In the genomic region with DNA sequence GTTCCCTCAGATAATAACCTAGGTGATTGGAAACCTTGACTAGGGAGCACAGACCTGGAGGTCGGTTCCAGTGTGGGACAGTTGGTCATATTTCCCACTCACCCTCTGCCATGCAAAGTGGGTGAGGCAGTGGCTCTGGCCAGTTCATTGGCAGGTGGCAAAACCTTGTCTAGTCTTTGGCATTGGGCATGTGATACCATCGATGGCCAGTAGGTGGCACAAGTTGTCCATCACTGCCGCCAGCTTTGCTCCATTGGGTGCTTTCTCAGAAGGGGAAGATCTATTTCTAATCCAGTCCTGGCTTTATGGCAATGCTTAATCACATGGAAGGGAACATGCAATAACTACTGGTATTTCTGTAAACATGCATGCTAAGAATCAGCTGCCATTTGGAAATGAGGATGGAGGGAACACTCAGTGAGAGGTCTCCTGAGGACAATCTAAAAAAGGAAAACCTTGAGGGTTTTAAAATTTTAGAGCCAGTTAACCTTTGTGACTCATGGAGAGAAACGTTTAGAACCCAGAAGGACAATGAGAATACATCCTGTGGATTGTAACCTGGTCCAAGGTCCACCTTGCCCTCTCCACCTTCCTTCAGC, we compare ENCODE assay signal across 8 cellular contexts.
A peak's percentile ranks its signal among the peaks of the same experiment; 100 is the strongest.
DNase-seq lines count a peak whose midpoint lies in the region; ATAC-seq, FAIRE-seq and TF ChIP-seq lines count a peak whose summit lies in the region.
"Not testable (repeated sequence)": the region's sequence is repeated elsewhere in the genome, so short reads cannot be mapped to it uniquely, and the experiment has no call there.

No MANE protein-coding gene starts in this region.

- H3K4me3 ChIP-seq in BE2C (ENCODE audit: low read depth, low read length); HepG2 (replicated peaks in 1 of 3; ENCODE audit: insufficient read depth in 1 of 3, low read depth in 2 of 3, low read length in 3 of 3); gastrocnemius medialis: not testable (repeated sequence)

- not testable (repeated sequence) for H3K4me2 ChIP-seq in HepG2 (ENCODE audit: low read depth, low read length)

- TF ChIP-seq RAD21 in HepG2 (CRISPR knock-in tag; IDR thresholded peaks at IDR 0.05), result not testable (repeated sequence)

- H4K20me1 ChIP-seq in HepG2 (ENCODE audit: insufficient read depth, low read length), result not testable (repeated sequence)

- WGBS in HepG2 (ENCODE audit: low lambda C conversion rate), result 0% methylated on average over 1 of the region's 4 CpGs

- in situ Hi-C loops in HepG2 (cut with HindIII; ENCODE audit: extremely low pct_ligation_motif_present, low pct_unique_long_range_greater_than_20kb); gastrocnemius medialis (cut with MboI; ENCODE audit: low sequenced_read_pairs in 4 of 4): not testable (repeated sequence)

- H3K9ac ChIP-seq in HepG2 (ENCODE audit: insufficient read depth, low read depth, low read length), result not testable (repeated sequence)

- not testable (repeated sequence) for DNase-seq in BE2C; RCC 7860 (ENCODE audit: low spot score); HepG2 (ENCODE audit: low spot score); gastrocnemius medialis
- DNase-seq in amniotic epithelial cell (ENCODE audit: low read depth) (peak; percentile 39), fibroblast of peridontal ligament (ENCODE audit: extremely low read depth) (peak; percentile 72)

- H3K4me1 ChIP-seq in BE2C; HepG2 (ENCODE audit: insufficient read depth, low read length); gastrocnemius medialis: not testable (repeated sequence)

- H3K27me3 ChIP-seq in BE2C; HepG2 (ENCODE audit: control insufficient read depth in 1 of 2, insufficient read depth in 2 of 2, low read length in 2 of 2); gastrocnemius medialis: not testable (repeated sequence)

- not testable (repeated sequence) for H3K9me3 ChIP-seq in BE2C; HepG2 (ENCODE audit: low read length); gastrocnemius medialis

- TF ChIP-seq CTCF in BE2C (IDR thresholded peaks at IDR 0.05; ENCODE audit: low read depth, low read length), result peak; percentile 14; the same call in 1 of the 2 replicates
- peak; percentile 51 for TF ChIP-seq CTCF in HepG2 (CRISPR knock-in tag; IDR thresholded peaks at IDR 0.05)
- peak in 3 of 5 experiments; percentile 19 to 50 (median 50) for TF ChIP-seq CTCF in gastrocnemius medialis (IDR thresholded peaks at IDR 0.05 in 4 of 5, conservative IDR thresholded peaks at IDR 0.05 in 1 of 5)

- not testable (repeated sequence) for TF ChIP-seq POLR2A in HepG2 (IDR thresholded peaks at IDR 0.05; ENCODE audit: insufficient read depth in 1 of 2, low read depth in 2 of 2, low read length in 2 of 2); gastrocnemius medialis (IDR thresholded peaks at IDR 0.05)

- not testable (repeated sequence) for H3K36me3 ChIP-seq in BE2C; HepG2 (replicated peaks in 1 of 2; ENCODE audit: control insufficient read depth in 1 of 2, insufficient read depth in 2 of 2, low read length in 2 of 2); gastrocnemius medialis

- FAIRE-seq in RCC 7860 (lab: Jason Lieb, UNC) (peak; percentile 66), HepG2 (lab: Jason Lieb, UNC) (peak; percentile 98)

- TF ChIP-seq EP300 in HepG2 (IDR thresholded peaks at IDR 0.05; ENCODE audit: low read depth in 2 of 2, low read length in 2 of 2); HepG2 (CRISPR knock-in tag; IDR thresholded peaks at IDR 0.05; ENCODE audit: borderline replicate concordance): not testable (repeated sequence)

- intact Hi-C loops in HepG2 (cut with micrococcal nuclease; ENCODE audit: unreplicated experiment); gastrocnemius medialis (cut with DNase I; ENCODE audit: low total_unique reads): not testable (repeated sequence)

- not testable (repeated sequence) for H3K27ac ChIP-seq in HepG2 (ENCODE audit: extremely low read length, insufficient read depth, low read length)
- H3K27ac ChIP-seq in gastrocnemius medialis, result peak overlapping the region in 1 of 4 donors; percentile 60

- BruUV-seq in HepG2 (replicated peaks; lab: Mats Ljungman, UMichigan), result not testable (repeated sequence)

- H3K79me2 ChIP-seq in HepG2 (ENCODE audit: insufficient read depth, low read length), result not testable (repeated sequence)

- CTCF ChIA-PET in HepG2 (lab: Yijun Ruan, JAX; ENCODE audit: low intra/inter-chr PET ratio, low total read pairs), result not testable (repeated sequence)

- ATAC-seq in GM19035 (IDR thresholded peaks at IDR 0.05; ENCODE audit: unreplicated experiment), result peak; percentile 60
- peak; percentile 70 for ATAC-seq in HG02798 (IDR thresholded peaks at IDR 0.05; ENCODE audit: poor library complexity, unreplicated experiment)
- peak; percentile 88 for ATAC-seq in HepG2
- ATAC-seq in gastrocnemius medialis, result peak; percentile 98

- H2AFZ ChIP-seq in HepG2 (ENCODE audit: low read length), result not testable (repeated sequence)

- POLR2A ChIA-PET in HepG2 (lab: Yijun Ruan, JAX), result not testable (repeated sequence)

TF ChIP-seq in HepG2, 621 proteins besides CTCF, POLR2A, EP300 and RAD21:
- 0 out of 2 replicates have a peak, but pooled peaks have one; percentile 2 for TF ChIP-seq SMC3 (IDR thresholded peaks at IDR 0.05; ENCODE audit: low read length)
- TF ChIP-seq STAG1 (CRISPR knock-in tag; IDR thresholded peaks at IDR 0.05), result peak; percentile 49; the same call in 1 of the 2 replicates
